ENCODE assay signal across 11 cellular contexts in the genomic region with DNA sequence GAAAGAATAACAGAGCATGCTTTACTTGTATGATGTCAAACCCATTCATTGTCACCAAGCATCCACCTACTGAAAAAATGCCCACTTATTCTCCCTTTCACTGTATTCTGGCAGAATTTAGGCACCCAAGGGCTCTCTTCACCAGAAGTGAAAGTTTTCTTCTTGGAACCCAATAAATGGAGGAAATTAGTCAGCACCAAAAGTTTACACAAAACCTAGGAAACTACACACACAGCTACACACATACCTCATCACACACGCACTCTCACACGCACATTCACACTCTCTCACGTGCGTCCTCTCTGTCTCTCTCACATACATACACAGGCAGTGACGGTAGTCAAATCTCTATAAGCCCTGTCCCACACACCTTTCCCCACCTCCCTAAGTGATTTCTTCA. TPM values are rescaled to one million over a fixed set of nuclear protein-coding genes. Genes with fewer than 3 reads are reported as not detected.
DNase-seq lines count a peak whose midpoint lies in the region; ATAC-seq lines count a peak whose summit lies in the region.
"Had no signal": no experiment of that assay in that cellular context is flagged by ENCODE, and none has a peak within 500 bp of the region (broad histone marks: within the 10 kb centered on the region; RNA-seq: fewer than 3 reads in every experiment).

No MANE protein-coding gene starts in this region.

- peaks cover 7% of the 10 kb centered on the region for H3K36me3 Mint-ChIP-seq in T-helper 17 cell (ENCODE audit: low read depth)

- H3K27ac Mint-ChIP-seq in T-helper 17 cell = peak overlapping the region; percentile 37

- no peaks in the 10 kb centered on the region for H3K4me1 ChIP-seq in HAP-1

- in situ Hi-C loops in HAP-1 (cut with MboI; ENCODE audit: low sequenced_read_pairs) = no loop called here

- no peaks in the 10 kb centered on the region for H3K27me3 ChIP-seq in HAP-1 (ENCODE audit: low read depth)

- H3K9me3 ChIP-seq in T-helper 17 cell (ENCODE audit: control insufficient read depth, low read length, poor library complexity, severe bottlenecking) (no peaks in the 10 kb centered on the region), HAP-1 (no peaks in the 10 kb centered on the region)

- DNase-seq in T-helper 17 cell = no peak
- peak; percentile 65 for DNase-seq in stimulated activated CD4-positive, alpha-beta T cell treated with anti-CD3 and anti-CD28 coated beads, Interleukin-15, amount 100 ng/mL, for 24 hours
- DNase-seq in NCI-H1092 (lab: John Stamatoyannopoulos, UW) = no peak
- no peak for DNase-seq in cerebellar cortex (ENCODE audit: low spot score)
- DNase-seq in HAP-1 (ENCODE audit: low spot score in 2 of 2) = no peak
- DNase-seq in NCI-H524 (lab: John Stamatoyannopoulos, UW) = no peak
- DNase-seq: left cardiac atrium, NCI-H1105 treated with DMSO at 0.1 percent for 48 hours had no signal

- H3K36me3 ChIP-seq in HAP-1 (replicated peaks) = no peaks in the 10 kb centered on the region; the same call in 1 of the 2 replicates

- ATAC-seq in GM19023 (IDR thresholded peaks at IDR 0.05; ENCODE audit: unreplicated experiment) (peak; percentile 80), HG02588 (IDR thresholded peaks at IDR 0.05; ENCODE audit: unreplicated experiment) (peak; percentile 75), T-helper 17 cell (peak; percentile 78)
- ATAC-seq: left cardiac atrium had no signal

- peaks cover 8% of the 10 kb centered on the region for H3K4me1 Mint-ChIP-seq in T-helper 17 cell

- H3K27me3 Mint-ChIP-seq in T-helper 17 cell = peaks cover 9% of the 10 kb centered on the region

- H3K4me3 Mint-ChIP-seq in T-helper 17 cell = no peak overlapping the region

- no peak overlapping the region for H3K4me3 ChIP-seq in HAP-1
- H3K4me3 ChIP-seq: coronary artery had no signal

RNA-seq across cellular contexts. Expression of gene MCOLN2, which starts 37.6 kb away (rescaled TPM):
- total RNA-seq in T-helper 17 cell = 10 to 100 TPM; 19.3 to 26.7 TPM
